In genomic region chr19:45576682-45577081, GRCh38 we compare ENCODE assay signal across 1 cellular context.
TF ChIP-seq lines count a peak whose summit lies in the region.

No MANE protein-coding gene starts in this region.

TF ChIP-seq in H1, 55 proteins besides CTCF, POLR2A, EP300 and RAD21:
- TF ChIP-seq TAF7 (optimal IDR thresholded peaks at IDR 0.05; ENCODE audit: borderline replicate concordance, low read depth, low read length): no peak
- no peak for TF ChIP-seq KDM1A (IDR thresholded peaks at IDR 0.05; ENCODE audit: borderline replicate concordance, low read length)
- no peak for TF ChIP-seq E2F6 (IDR thresholded peaks at IDR 0.05)
- no peak for TF ChIP-seq JUN (IDR thresholded peaks at IDR 0.05; ENCODE audit: low read depth, low read length)
- no peak for TF ChIP-seq RXRA (IDR thresholded peaks at IDR 0.05; ENCODE audit: insufficient read depth, low read depth, low read length)
- TF ChIP-seq CHD7 (IDR thresholded peaks at IDR 0.05; ENCODE audit: insufficient replicate concordance, low read length): no peak
- TF ChIP-seq HDAC6 (IDR thresholded peaks at IDR 0.05; ENCODE audit: low read depth, low read length): no peak
- no peak for TF ChIP-seq SP1 (IDR thresholded peaks at IDR 0.05; ENCODE audit: low read depth, low read length)
- TF ChIP-seq CTBP2 (IDR thresholded peaks at IDR 0.05; ENCODE audit: borderline replicate concordance, insufficient read depth, insufficient read length, low read length): no peak
- TF ChIP-seq MAFK (IDR thresholded peaks at IDR 0.05; ENCODE audit: low read depth, low read length): no peak
- no peak for TF ChIP-seq EZH2 (IDR thresholded peaks at IDR 0.05; ENCODE audit: low read depth, low read length, severe bottlenecking)
- no peak for TF ChIP-seq EGR1 (IDR thresholded peaks at IDR 0.05; ENCODE audit: borderline replicate concordance, low read depth, low read length)
- no peak for TF ChIP-seq SUZ12 (IDR thresholded peaks at IDR 0.05; ENCODE audit: low read length)
- TF ChIP-seq NANOG (IDR thresholded peaks at IDR 0.05; ENCODE audit: insufficient read depth, low read depth, low read length, poor library complexity, severe bottlenecking): no peak
- no peak for TF ChIP-seq TCF12 (IDR thresholded peaks at IDR 0.05; ENCODE audit: low read depth, low read length)
- no peak for TF ChIP-seq USF2 (IDR thresholded peaks at IDR 0.05; ENCODE audit: low read length)
- no peak for TF ChIP-seq MAX (IDR thresholded peaks at IDR 0.05)
- TF ChIP-seq ATF3 (IDR thresholded peaks at IDR 0.05; ENCODE audit: insufficient read depth, low read depth, low read length): no peak
- TF ChIP-seq PHF8 (conservative IDR thresholded peaks at IDR 0.05; ENCODE audit: low read depth, low read length): no peak
TF ChIP-seq in H1: peak in this region for 0.
